ENCODE assay signal across 8 cellular contexts in genomic region chr21:25607151-25607811, GRCh38. TPM values are rescaled to one million over a fixed set of nuclear protein-coding genes. Genes with fewer than 3 reads are reported as not detected.
DNase-seq lines count a peak whose midpoint lies in the region; ATAC-seq and TF ChIP-seq lines count a peak whose summit lies in the region.

MRPL39 (minus strand) TSS chr21:25607481; CDS start chr21:25607475, 6 bp downstream.

- H3K27me3 ChIP-seq in BE2C (no peaks in the 10 kb centered on the region), colonic mucosa (no peaks in the 10 kb centered on the region)

- H3K4me1 ChIP-seq in BE2C: peaks cover 3% of the 10 kb centered on the region; the same call in 1 of the 2 replicates
- H3K4me1 ChIP-seq in colonic mucosa: peaks cover 8% of the 10 kb centered on the region

- ATAC-seq in HG03442 (IDR thresholded peaks at IDR 0.05; ENCODE audit: unreplicated experiment): peak; percentile 94
- ATAC-seq in left colon: peak; percentile 96

- H3K36me3 ChIP-seq in BE2C (peaks cover 30% of the 10 kb centered on the region), colonic mucosa (no peaks in the 10 kb centered on the region)

- peak; percentile 73 for TF ChIP-seq CTCF in BE2C (IDR thresholded peaks at IDR 0.05; ENCODE audit: low read depth, low read length)
- TF ChIP-seq CTCF in colonic mucosa (IDR thresholded peaks at IDR 0.05): peak; percentile 39

- H3K4me3 ChIP-seq in BE2C (ENCODE audit: low read depth, low read length): peak within 1 kb of the TSS; percentile 91
- H3K4me3 ChIP-seq in colonic mucosa: peak within 1 kb of the TSS; percentile 91

- H3K9me3 ChIP-seq in BE2C: no peaks in the 10 kb centered on the region
- H3K9me3 ChIP-seq in colonic mucosa: no peaks in the 10 kb centered on the region

- DNase-seq in BE2C (peak; percentile 96), GM19238 (ENCODE audit: insufficient read length, low spot score) (peak; percentile 86), NCI-H510A treated with DMSO at 0.1 percent for 48 hours (lab: John Stamatoyannopoulos, UW) (peak; percentile 68), colonic mucosa (peak; percentile 89), left colon (peak; percentile 89 to 90)
- peak; percentile 82 to 85 for DNase-seq in activated CD4-positive, alpha-beta T cell treated with anti-CD3 and anti-CD28 coated beads for 4 hours
- DNase-seq in stimulated activated CD4-positive, alpha-beta T cell treated with anti-CD3 and anti-CD28 coated beads, Interleukin-1b, Interleukin-23, amount 100 ng/mL, for 48 hours: peak; percentile 90

- H3K27ac ChIP-seq in colonic mucosa: peak within 1 kb of the TSS; percentile 64

- intact Hi-C loops in colonic mucosa (cut with DNase I): loop anchor here (5.0 kb wide), 1 partner anchor 1110 kb away; no protein-coding TSS in a partner anchor
- intact Hi-C loops in left colon (cut with DNase I, micrococcal nuclease): no loop called here

- peak within 1 kb of the TSS; percentile 69 to 93 for H3K9ac ChIP-seq in colonic mucosa (ENCODE audit: low read depth in 2 of 2, low read length in 2 of 2)

RNA-seq across cellular contexts. Expression of gene MRPL39, which starts in this region (rescaled TPM):
- polyA plus RNA-seq in BE2C (2012; ENCODE audit: insufficient read depth, insufficient read length, low read depth): 14.1 TPM
- 10 to 100 TPM; 44.0 to 50.2 TPM for total RNA-seq in colonic mucosa
- total RNA-seq in left colon: 10 to 100 TPM; 29.0 TPM

Comparison
In these comparisons a context has a peak if more than half of its experiments do, and no peak if none do; other contexts are left out.
1. Peak in every context shown above with its lines: DNase-seq, ATAC-seq, H3K4me3 ChIP-seq and H3K27ac ChIP-seq.